Comparison of ENCODE assay signal across 37 cellular contexts in the genomic region with DNA sequence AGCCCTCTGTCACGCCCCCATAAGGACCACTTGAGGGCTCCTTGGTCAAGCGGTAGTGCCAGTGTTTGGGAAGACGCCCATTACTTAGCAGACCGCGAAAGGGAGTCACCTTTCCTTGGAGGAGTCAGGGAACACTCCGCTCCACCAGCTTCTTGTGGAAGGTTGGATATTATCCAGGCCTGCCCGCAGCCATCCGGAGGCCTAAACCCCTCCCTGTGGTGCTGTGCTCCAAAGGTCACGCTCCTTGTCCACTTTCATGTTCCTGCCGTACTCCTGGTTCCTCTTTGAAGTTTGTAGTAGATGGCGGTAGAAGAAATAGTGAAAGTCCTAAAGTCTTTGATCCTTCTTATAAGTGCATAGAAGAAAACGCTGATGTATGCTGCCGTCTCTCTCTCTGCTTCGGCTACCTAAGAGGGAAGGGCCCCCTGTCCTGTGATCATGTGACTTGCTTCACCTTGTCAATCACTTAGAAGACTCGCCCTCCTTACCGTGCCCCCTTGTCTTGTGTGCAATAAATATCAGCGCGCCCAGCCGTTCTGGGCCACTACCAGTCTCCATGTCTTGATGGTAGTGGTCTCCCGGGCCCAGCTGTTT. TPM values are rescaled to one million over a fixed set of nuclear protein-coding genes. Genes with fewer than 3 reads are reported as not detected.
A peak's percentile ranks its signal among the peaks of the same experiment; 100 is the strongest.
DNase-seq lines count a peak whose midpoint lies in the region; ATAC-seq and TF ChIP-seq lines count a peak whose summit lies in the region.
"Had no signal": no experiment of that assay in that cellular context is flagged by ENCODE, and none has a peak within 500 bp of the region (broad histone marks: within the 10 kb centered on the region; RNA-seq: fewer than 3 reads in every experiment).

No MANE protein-coding gene starts in this region.

- H3K4me2 ChIP-seq in parathyroid adenoma (ENCODE audit: low read length): peak overlapping the region; percentile 44

- H3K27ac Mint-ChIP-seq in T-cell: no peak overlapping the region
- H3K27ac Mint-ChIP-seq: activated naive CD8-positive, alpha-beta T cell; immature natural killer cell had no signal

- POLR2A ChIA-PET in T-cell (lab: Charles Lee): no interaction called here

- no peaks in the 10 kb centered on the region for H3K27me3 ChIP-seq in parathyroid adenoma (ENCODE audit: control insufficient read depth, insufficient read depth, low read length)
- H3K27me3 ChIP-seq in upper lobe of right lung: no peaks in the 10 kb centered on the region
- no peaks in the 10 kb centered on the region for H3K27me3 ChIP-seq in esophagus squamous epithelium
- H3K27me3 ChIP-seq: breast epithelium, suprapubic skin, vagina had no signal

- 76 to 87% methylated on average over 20 of the region's 20 CpGs for WGBS in esophagus squamous epithelium, 2 donors

- no peaks in the 10 kb centered on the region for H3K9me3 ChIP-seq in parathyroid adenoma (ENCODE audit: control insufficient read depth, low read length)
- peaks cover 8% of the 10 kb centered on the region for H3K9me3 ChIP-seq in upper lobe of right lung
- peaks cover 0 to 24% (median 14%) of the 10 kb centered on the region in 3 donors for H3K9me3 ChIP-seq in esophagus squamous epithelium
- H3K9me3 ChIP-seq: suprapubic skin, vagina had no signal

- peaks cover 4 to 13% (median 11%) of the 10 kb centered on the region in 3 donors for H3K9me3 Mint-ChIP-seq in T-cell

- CTCF ChIA-PET in T-cell (lab: Charles Lee): interaction anchor here (0.7 to 4.4 kb wide), 7 partner anchors 39 to 82 kb away, joined by 7 to 31 read pairs (median 11); no protein-coding TSS in a partner anchor

- no peak overlapping the region for H3K9ac ChIP-seq in parathyroid adenoma

- H3K36me3 ChIP-seq in parathyroid adenoma (ENCODE audit: control insufficient read depth, insufficient read depth, low read length) (no peaks in the 10 kb centered on the region), upper lobe of right lung (no peaks in the 10 kb centered on the region), esophagus squamous epithelium (no peaks in the 10 kb centered on the region)
- H3K36me3 ChIP-seq: breast epithelium, HAP-1, left ventricle myocardium inferior, suprapubic skin, vagina, WERI-Rb-1 had no signal

- H2AFZ ChIP-seq in parathyroid adenoma: no peak overlapping the region

- peak; percentile 73 for DNase-seq in SW480 (ENCODE audit: low spot score)
- peak; percentile 72 for DNase-seq in left kidney (ENCODE audit: low read depth, low spot score)
- DNase-seq in upper lobe of right lung: peak; percentile 78
- DNase-seq in esophagus squamous epithelium (lab: John Stamatoyannopoulos, UW): no peak
- no peak for DNase-seq in T-cell
- DNase-seq in effector CD8-positive, alpha-beta T cell (lab: John Stamatoyannopoulos, UW): no peak
- DNase-seq: activated CD4-positive, alpha-beta T cell treated with anti-CD3 and anti-CD28 coated beads for 48 hours; activated effector memory CD4-positive, alpha-beta T cell treated with anti-CD3 and anti-CD28 coated beads, Interleukin-2, amount 50 U/mL, for 16 hours; activated T-cell treated with anti-CD3 and anti-CD28 coated beads, Interleukin-2, amount 50 U/mL, for 1 hour; anterior cingulate cortex; DMS53; hypothalamus; immature natural killer cell; Karpas-422; left ventricle myocardium inferior; midbrain; NCI-H1417; NCI-H2029; NCI-H526; NK-92 treated with Interleukin-12 subunit alpha and Interleukin-12 subunit beta, amount 100 ng/mL, for 24 hours; PC-3; retina; stimulated activated naive CD4-positive, alpha-beta T cell; T-helper 2 cell; WERI-Rb-1 had no signal

- peaks cover 4% of the 10 kb centered on the region for H3K79me2 ChIP-seq in parathyroid adenoma

- peaks cover 3% of the 10 kb centered on the region for H3K36me3 Mint-ChIP-seq in T-cell

- H3K27ac ChIP-seq in parathyroid adenoma (no peak overlapping the region), upper lobe of right lung (no peak overlapping the region), esophagus squamous epithelium (no peak overlapping the region)
- H3K27ac ChIP-seq: breast epithelium, left ventricle myocardium inferior, skin epidermis, suprapubic skin, vagina, WERI-Rb-1 had no signal

- H3K4me1 Mint-ChIP-seq in T-cell: peaks cover 0 to 4% (median 2%) of the 10 kb centered on the region in 3 donors
- H3K4me1 Mint-ChIP-seq: immature natural killer cell had no signal

- ATAC-seq in upper lobe of right lung (no peak), T-cell (replicated peaks in 1 of 4) (no peak)
- ATAC-seq: naive thymus-derived CD8-positive, alpha-beta T cell; PC-3; Right ventricle myocardium inferior; SK-N-SH treated with all-trans-retinoic acid at 6 μM for 48 hours had no signal

- intact Hi-C loops in upper lobe of right lung (cut with DNase I): loop anchor here (10.0 kb wide), 1 partner anchor 50 kb away; no protein-coding TSS in a partner anchor
- intact Hi-C loops in esophagus squamous epithelium (cut with DNase I): no loop called here

- no peak overlapping the region for H3K4me3 ChIP-seq in parathyroid adenoma (ENCODE audit: low read depth, low read length)
- H3K4me3 ChIP-seq in upper lobe of right lung: no peak overlapping the region
- no peak overlapping the region for H3K4me3 ChIP-seq in esophagus squamous epithelium
- H3K4me3 ChIP-seq: breast epithelium, HAP-1, left ventricle myocardium inferior, skin epidermis, suprapubic skin, vagina had no signal

- no peaks in the 10 kb centered on the region for H3K27me3 Mint-ChIP-seq in T-cell
- H3K27me3 Mint-ChIP-seq: activated naive CD8-positive, alpha-beta T cell; naive thymus-derived CD8-positive, alpha-beta T cell had no signal

- TF ChIP-seq POLR2A in esophagus squamous epithelium (IDR thresholded peaks at IDR 0.05): no peak

- peaks cover 11% of the 10 kb centered on the region for H3K4me1 ChIP-seq in parathyroid adenoma
- H3K4me1 ChIP-seq in upper lobe of right lung: no peaks in the 10 kb centered on the region
- H3K4me1 ChIP-seq in esophagus squamous epithelium: no peaks in the 10 kb centered on the region
- H3K4me1 ChIP-seq: breast epithelium, HAP-1, left ventricle myocardium inferior, vagina had no signal

- TF ChIP-seq CTCF in parathyroid adenoma (IDR thresholded peaks at IDR 0.05): no peak
- TF ChIP-seq CTCF in upper lobe of right lung (IDR thresholded peaks at IDR 0.05): no peak
- no peak for TF ChIP-seq CTCF in esophagus squamous epithelium (IDR thresholded peaks at IDR 0.05)

- H3K4me3 Mint-ChIP-seq in T-cell: no peak overlapping the region
- H3K4me3 Mint-ChIP-seq: activated naive CD8-positive, alpha-beta T cell; immature natural killer cell; naive thymus-derived CD8-positive, alpha-beta T cell had no signal

RNA-seq across cellular contexts. Expression of a gene that starts 1.7 kb away (rescaled TPM):
- total RNA-seq in upper lobe of right lung (0.64 TPM), esophagus squamous epithelium (not detected), T-cell (not detected)
- total RNA-seq: activated CD8-positive, alpha-beta memory T cell treated with anti-CD3 and anti-CD28 coated beads for 36 hours; left ventricle myocardium inferior; naive thymus-derived CD8-positive, alpha-beta T cell; omental fat pad; PC-3; Right ventricle myocardium inferior; suprapubic skin; vagina had no signal

RNA-seq across cellular contexts. Expression of a gene that starts 27.1 kb away (rescaled TPM):
- total RNA-seq in upper lobe of right lung: 302 TPM
- 10 to 100 TPM in 1 of 4 donors, 1 to 10 TPM in 3; 1.7 to 10.6 (median 8.7) TPM for total RNA-seq in esophagus squamous epithelium
- total RNA-seq in T-cell: 1 to 10 TPM in 1 of 5 donors, under 1 TPM in 4; 0.40 to 1.2 (median 0.79) TPM

RNA-seq across cellular contexts. Expression of a gene that starts 44.7 kb away (rescaled TPM):
- total RNA-seq in upper lobe of right lung (169 TPM), esophagus squamous epithelium (10 to 100 TPM; 47.3 to 87.4 (median 58.0) TPM), T-cell (100 to 1,000 TPM; 105 to 200 (median 195) TPM)

Comparison
In these comparisons a context has a peak if more than half of its experiments do, and no peak if none do; other contexts are left out.
1. DNase-seq: peak in SW480 (single experiment), left kidney (single experiment) and upper lobe of right lung (single experiment); none in esophagus squamous epithelium (single experiment), T-cell (0 of 34) and effector CD8-positive, alpha-beta T cell (single experiment).
2. RNA of a gene that starts 27.1 kb away (total RNA-seq): 302 TPM in upper lobe of right lung (single experiment); 1.7 to 10.6 TPM in esophagus squamous epithelium and 0.40 to 1.2 TPM in T-cell; every median in the first group is over 10 times any median in the second.